Comparison of ENCODE assay signal across 26 cellular contexts in genomic region chr4:74307163-74307562, GRCh38. TPM values are rescaled to one million over a fixed set of nuclear protein-coding genes. Genes with fewer than 3 reads are reported as not detected.
"Had no signal": no experiment of that assay in that cellular context is flagged by ENCODE, and none has a peak within 500 bp of the region (broad histone marks: within the 10 kb centered on the region; RNA-seq: fewer than 3 reads in every experiment).

No MANE protein-coding gene starts in this region.

- H3K4me3 ChIP-seq: PC-9, Peyer's patch, SJSA1, SK-N-MC had no signal

- H3K9ac ChIP-seq: KMS-11 had no signal

- H3K27ac ChIP-seq: KMS-11, PC-9, Peyer's patch, SJSA1, SK-N-MC had no signal

- H3K9me3 ChIP-seq: Peyer's patch, SJSA1 had no signal

- H3K27me3 ChIP-seq: Peyer's patch had no signal

- H3K4me1 ChIP-seq: Peyer's patch, SJSA1 had no signal

- H3K36me3 ChIP-seq: Peyer's patch, SJSA1 had no signal

- H3K4me2 ChIP-seq: KMS-11, PC-9 had no signal

- DNase-seq: IMR-90; Kasumi-1; MV-4-11; NCI-H1092; NCI-H1105 treated with DMSO at 0.1 percent for 48 hours; NCI-H1417 treated with DMSO at 0.1 percent for 48 hours; NCI-H146; NCI-H1694 treated with DMSO at 0.1 percent for 48 hours; NCI-H1930; NCI-H2081; NCI-H2107; NCI-H2227 treated with DMSO at 0.1 percent for 48 hours; NCI-H524; NCI-H526 treated with DMSO at 0.1 percent for 48 hours; NCI-H774; NK-92 treated with Interleukin-12 subunit alpha and Interleukin-12 subunit beta, amount 100 ng/mL, for 24 hours; Peyer's patch; Right ventricle myocardium superior; SIG-M5 had no signal

- H2AFZ ChIP-seq: PC-9 had no signal

RNA-seq across cellular contexts. Expression of gene EPGN, which starts 1.1 kb away (rescaled TPM):
- total RNA-seq: HT-29, M059J, OCI-LY7, Peyer's patch, Right ventricle myocardium superior had no signal
- polyA plus RNA-seq: IMR-90 had no signal

RNA-seq across cellular contexts. Expression of gene EREG, which starts 57.8 kb away (rescaled TPM):
- total RNA-seq: OCI-LY7, Right ventricle myocardium superior, SJSA1 had no signal
